Comparison of ENCODE assay signal across 1 cellular context in the genomic region with DNA sequence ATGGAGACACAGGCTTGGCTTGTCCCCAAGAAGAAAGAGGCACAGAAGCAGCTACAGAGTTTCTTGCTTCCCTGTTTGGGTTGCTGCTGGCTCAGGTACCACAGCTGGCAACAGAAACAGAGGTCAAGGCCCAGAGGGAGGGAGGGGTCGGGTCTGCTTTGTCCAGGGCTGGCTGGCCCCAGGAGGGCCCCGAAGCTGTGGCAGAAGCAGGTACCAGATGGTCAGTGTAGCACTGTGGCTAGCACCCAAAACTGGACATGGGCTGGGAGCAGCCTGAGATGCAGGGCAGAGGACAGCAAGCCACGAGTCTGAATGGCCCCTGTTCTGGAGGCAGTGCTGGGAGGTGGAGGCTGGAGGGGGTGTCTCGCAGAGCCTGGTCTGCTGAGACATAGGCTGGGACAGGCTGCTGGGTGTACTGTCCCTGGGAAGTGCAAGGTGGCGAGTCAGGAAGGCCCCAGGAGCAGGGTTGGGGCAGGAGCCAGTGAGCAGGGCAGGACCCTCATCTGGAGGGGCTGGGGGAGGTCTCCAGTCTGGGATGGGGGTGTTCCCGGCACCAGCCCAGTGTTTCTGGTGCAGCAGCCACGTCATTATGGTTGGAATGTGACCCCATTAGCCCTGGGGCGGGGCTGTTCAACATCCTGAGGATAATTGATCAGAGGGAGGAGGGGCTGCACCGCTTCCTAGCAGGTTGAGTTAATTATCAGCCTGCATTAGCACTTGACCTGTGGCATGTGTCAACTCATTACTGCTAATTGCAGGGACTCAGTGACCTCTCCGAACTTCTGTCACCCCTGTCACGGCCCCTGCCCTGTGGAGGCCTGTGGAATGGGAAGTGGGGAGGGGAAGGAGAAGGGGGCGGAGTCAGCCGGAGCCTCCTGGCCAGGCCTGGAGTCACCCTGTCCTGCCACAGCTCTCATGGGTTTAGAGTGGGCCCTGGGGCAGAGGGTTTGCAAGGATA.
TF ChIP-seq lines count a peak whose summit lies in the region.

No MANE protein-coding gene starts in this region.

TF ChIP-seq in SK-N-SH, 30 proteins besides CTCF, POLR2A, EP300 and RAD21 (continued from another document):
- TF ChIP-seq, protein P1, sequence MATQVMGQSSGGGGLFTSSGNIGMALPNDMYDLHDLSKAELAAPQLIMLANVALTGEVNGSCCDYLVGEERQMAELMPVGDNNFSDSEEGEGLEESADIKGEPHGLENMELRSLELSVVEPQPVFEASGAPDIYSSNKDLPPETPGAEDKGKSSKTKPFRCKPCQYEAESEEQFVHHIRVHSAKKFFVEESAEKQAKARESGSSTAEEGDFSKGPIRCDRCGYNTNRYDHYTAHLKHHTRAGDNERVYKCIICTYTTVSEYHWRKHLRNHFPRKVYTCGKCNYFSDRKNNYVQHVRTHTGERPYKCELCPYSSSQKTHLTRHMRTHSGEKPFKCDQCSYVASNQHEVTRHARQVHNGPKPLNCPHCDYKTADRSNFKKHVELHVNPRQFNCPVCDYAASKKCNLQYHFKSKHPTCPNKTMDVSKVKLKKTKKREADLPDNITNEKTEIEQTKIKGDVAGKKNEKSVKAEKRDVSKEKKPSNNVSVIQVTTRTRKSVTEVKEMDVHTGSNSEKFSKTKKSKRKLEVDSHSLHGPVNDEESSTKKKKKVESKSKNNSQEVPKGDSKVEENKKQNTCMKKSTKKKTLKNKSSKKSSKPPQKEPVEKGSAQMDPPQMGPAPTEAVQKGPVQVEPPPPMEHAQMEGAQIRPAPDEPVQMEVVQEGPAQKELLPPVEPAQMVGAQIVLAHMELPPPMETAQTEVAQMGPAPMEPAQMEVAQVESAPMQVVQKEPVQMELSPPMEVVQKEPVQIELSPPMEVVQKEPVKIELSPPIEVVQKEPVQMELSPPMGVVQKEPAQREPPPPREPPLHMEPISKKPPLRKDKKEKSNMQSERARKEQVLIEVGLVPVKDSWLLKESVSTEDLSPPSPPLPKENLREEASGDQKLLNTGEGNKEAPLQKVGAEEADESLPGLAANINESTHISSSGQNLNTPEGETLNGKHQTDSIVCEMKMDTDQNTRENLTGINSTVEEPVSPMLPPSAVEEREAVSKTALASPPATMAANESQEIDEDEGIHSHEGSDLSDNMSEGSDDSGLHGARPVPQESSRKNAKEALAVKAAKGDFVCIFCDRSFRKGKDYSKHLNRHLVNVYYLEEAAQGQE (IDR thresholded peaks at IDR 0.05; ENCODE audit: low read depth, low read length): no peak
- no peak for TF ChIP-seq POLR2AphosphoS5 (IDR thresholded peaks at IDR 0.05; ENCODE audit: low read depth, low read length)
- TF ChIP-seq MXI1 (IDR thresholded peaks at IDR 0.05; ENCODE audit: low read depth, low read length): no peak
TF ChIP-seq in SK-N-SH: peak in this region for 0.
